ENCODE assay signal across 8 cellular contexts in genomic region chr4:5460106-5460801, GRCh38.
DNase-seq lines count a peak whose midpoint lies in the region; ATAC-seq and TF ChIP-seq lines count a peak whose summit lies in the region.

No MANE protein-coding gene starts in this region.

- H4K8ac ChIP-seq in H9 (replicated peaks; ENCODE audit: insufficient read length, low read depth, low read length): no peak overlapping the region

- H3K9me3 Mint-ChIP-seq in H9: no peaks in the 10 kb centered on the region

- peaks cover 5% of the 10 kb centered on the region for H3K27me3 Mint-ChIP-seq in H9 (ENCODE audit: low read depth)

- no peak overlapping the region for H3K4me2 ChIP-seq in H9 (ENCODE audit: insufficient read depth, insufficient read length, low read length)

- H3K9ac ChIP-seq in H9 (ENCODE audit: extremely low read depth, insufficient read length, low read length) (no peak overlapping the region), adipocyte (ENCODE audit: low read length) (no peak overlapping the region)

- DNase-seq in BE2C (peak; percentile 48), H9 (peak; percentile 67), adipocyte (ENCODE audit: low read depth) (peak; percentile 63), iPS-NIHi11 (ENCODE audit: low spot score) (peak; percentile 76), NCI-H446 treated with DMSO at 0.1 percent for 48 hours (lab: John Stamatoyannopoulos, UW) (no peak)

- no peaks in the 10 kb centered on the region; a peak in 1 of 7 replicates for H3K36me3 Mint-ChIP-seq in H9 (ENCODE audit: insufficient read depth in 1 of 3, low read depth in 3 of 3)

- no peak overlapping the region for H3K4ac ChIP-seq in H9 (ENCODE audit: low read depth, low read length)

- H4K91ac ChIP-seq in H9 (ENCODE audit: insufficient read length, low read depth, low read length): no peak overlapping the region

- no peaks in the 10 kb centered on the region for H3K4me1 ChIP-seq in BE2C
- H3K4me1 ChIP-seq in H9 (ENCODE audit: insufficient read depth, low read length): no peaks in the 10 kb centered on the region
- no peaks in the 10 kb centered on the region for H3K4me1 ChIP-seq in adipocyte (ENCODE audit: control insufficient read depth, insufficient read depth, low read length)

- H3K23ac ChIP-seq in H9 (ENCODE audit: insufficient read length, low read depth, low read length): no peak overlapping the region

- peaks cover 5 to 11% of the 10 kb centered on the region in 2 experiments for H3K4me1 Mint-ChIP-seq in H9

- H3K4me3 ChIP-seq in BE2C (ENCODE audit: low read depth, low read length): no peak overlapping the region
- H3K4me3 ChIP-seq in adipocyte (ENCODE audit: low read length): no peak overlapping the region

- no peak overlapping the region for H2BK5ac ChIP-seq in H9 (ENCODE audit: insufficient read length, low read length)

- H3K14ac ChIP-seq in H9 (ENCODE audit: insufficient read depth, low read length): no peak overlapping the region

- no peak overlapping the region for H3K4me3 Mint-ChIP-seq in H9

- no peaks in the 10 kb centered on the region for H3K23me2 ChIP-seq in H9 (ENCODE audit: insufficient read length, low read depth, low read length, poor library complexity, severe bottlenecking)

- no peak overlapping the region for H4K5ac ChIP-seq in H9 (ENCODE audit: insufficient read length, low read depth, low read length)

- H2BK15ac ChIP-seq in H9 (ENCODE audit: low read depth, low read length): no peak overlapping the region

- no peak overlapping the region for H3K56ac ChIP-seq in H9 (ENCODE audit: insufficient read length, low read depth, low read length)

- no peaks in the 10 kb centered on the region for H3K9me3 ChIP-seq in BE2C
- H3K9me3 ChIP-seq in H9 (ENCODE audit: control insufficient read depth, low read depth, low read length): no peaks in the 10 kb centered on the region
- no peaks in the 10 kb centered on the region for H3K9me3 ChIP-seq in adipocyte (ENCODE audit: control insufficient read depth, low read length)

- peak overlapping the region in 1 of 3 experiments; percentile 53; a peak in 1 of 7 replicates for H3K27ac Mint-ChIP-seq in H9

- peak; percentile 62 for TF ChIP-seq CTCF in BE2C (IDR thresholded peaks at IDR 0.05; ENCODE audit: low read depth, low read length)
- peak; percentile 81 for TF ChIP-seq CTCF in H9 (conservative IDR thresholded peaks at IDR 0.05)

- H3T11ph ChIP-seq in H9 (ENCODE audit: low read length): no peak overlapping the region

- no peak overlapping the region for H2BK20ac ChIP-seq in H9 (ENCODE audit: low read depth, low read length, poor library complexity, severe bottlenecking)

- H2AFZ ChIP-seq in H9 (ENCODE audit: low read length): no peak overlapping the region

- no peak overlapping the region for H2AK5ac ChIP-seq in H9 (ENCODE audit: insufficient read length, low read length)

- no CpG with 5 or more reads among the region's 14 CpGs for WGBS in H9 (ENCODE audit: extremely low coverage, insufficient read length, low lambda C conversion rate)

- H3K18ac ChIP-seq in H9 (ENCODE audit: insufficient read length, low read depth, low read length): no peak overlapping the region

- H3K27ac ChIP-seq in H9 (ENCODE audit: insufficient read length, low read depth, low read length): no peak overlapping the region

- no peaks in the 10 kb centered on the region for H3K27me3 ChIP-seq in BE2C
- no peaks in the 10 kb centered on the region for H3K27me3 ChIP-seq in H9 (ENCODE audit: insufficient read depth, low read length)
- no peaks in the 10 kb centered on the region for H3K27me3 ChIP-seq in adipocyte (replicated peaks; ENCODE audit: control insufficient read depth, insufficient read depth, low read length)

- H3K79me2 ChIP-seq in H9 (ENCODE audit: insufficient read depth, low read length): no peaks in the 10 kb centered on the region

- no peak overlapping the region for H2BK120ac ChIP-seq in H9 (ENCODE audit: low read depth, low read length, poor library complexity, severe bottlenecking)

- no peaks in the 10 kb centered on the region for H3K79me1 ChIP-seq in H9 (ENCODE audit: insufficient read depth, low read depth, low read length, poor library complexity, severe bottlenecking)

- no peaks in the 10 kb centered on the region for H4K20me1 ChIP-seq in H9 (ENCODE audit: control insufficient read depth, insufficient read depth, insufficient read length)

- no peak overlapping the region for H2BK12ac ChIP-seq in H9 (ENCODE audit: insufficient read length, low read depth, low read length)

- H3K36me3 ChIP-seq in BE2C: no peaks in the 10 kb centered on the region; the same call in 1 of the 2 replicates
- no peaks in the 10 kb centered on the region for H3K36me3 ChIP-seq in adipocyte (ENCODE audit: control insufficient read depth, insufficient read depth, low read length, severe bottlenecking)

- ATAC-seq in HG03135 (IDR thresholded peaks at IDR 0.05; ENCODE audit: unreplicated experiment) (no peak), GM21390 (IDR thresholded peaks at IDR 0.05; ENCODE audit: unreplicated experiment) (no peak), HG03469 (IDR thresholded peaks at IDR 0.05; ENCODE audit: unreplicated experiment) (no peak)
